In the genomic region with DNA sequence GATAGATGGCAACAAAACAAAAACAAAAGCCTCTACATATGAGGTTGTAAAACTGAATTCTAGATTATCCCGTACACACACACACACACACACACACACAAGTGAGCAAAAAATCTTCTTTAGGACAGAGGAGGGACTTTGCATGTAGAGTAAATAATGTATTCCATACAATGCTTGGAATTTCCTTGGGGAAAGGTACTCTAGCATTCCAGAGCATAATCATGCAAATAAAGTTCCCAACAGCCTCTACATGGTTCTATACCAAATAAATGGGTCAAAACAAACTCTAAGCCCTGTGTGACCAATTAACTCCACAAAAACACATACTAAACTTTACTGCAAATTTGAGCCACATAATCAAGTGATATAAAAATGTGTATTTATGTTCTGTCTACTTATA, we compare ENCODE assay signal across 23 cellular contexts.
"Had no signal": no experiment of that assay in that cellular context is flagged by ENCODE, and none has a peak within 500 bp of the region (broad histone marks: within the 10 kb centered on the region; RNA-seq: fewer than 3 reads in every experiment).

No MANE protein-coding gene starts in this region.

- H3K36me3 ChIP-seq: adrenal gland, breast epithelium, SJSA1 had no signal

- H3K27me3 Mint-ChIP-seq: activated naive CD8-positive, alpha-beta T cell treated with anti-CD3 and anti-CD28 coated beads, Interleukin-2, amount 10 ng/mL, durations not matched to agents 7 days and 5 days had no signal

- H3K9me3 Mint-ChIP-seq: activated naive CD8-positive, alpha-beta T cell treated with anti-CD3 and anti-CD28 coated beads, Interleukin-2, amount 10 ng/mL, durations not matched to agents 7 days and 5 days; T-helper 1 cell treated with Interleukin-12 subunit alpha and Interleukin-12 subunit beta and Interleukin-4 antibody, amounts not matched to agents 30 μg/mL and 1 μg/mL, for 36 hours had no signal

- H3K27ac Mint-ChIP-seq: activated CD8-positive, alpha-beta T cell treated with anti-CD3 and anti-CD28 coated beads, Interleukin-2, amount 10 ng/mL, durations not matched to agents 7 days and 5 days; activated naive CD8-positive, alpha-beta T cell treated with anti-CD3 and anti-CD28 coated beads, Interleukin-2, amount 10 ng/mL, durations not matched to agents 7 days and 5 days; T-helper 1 cell treated with Interleukin-12 subunit alpha and Interleukin-12 subunit beta and Interleukin-4 antibody, amounts not matched to agents 30 μg/mL and 1 μg/mL, for 36 hours had no signal

- H3K4me3 ChIP-seq: adrenal gland, breast epithelium, SJSA1 had no signal

- ATAC-seq: activated CD8-positive, alpha-beta T cell treated with anti-CD3 and anti-CD28 coated beads, Interleukin-2, amount 10 ng/mL, durations not matched to agents 7 days and 5 days; PC-3 had no signal

- H3K36me3 Mint-ChIP-seq: activated naive CD8-positive, alpha-beta T cell treated with anti-CD3 and anti-CD28 coated beads, Interleukin-2, amount 10 ng/mL, durations not matched to agents 7 days and 5 days had no signal

- H3K4me1 Mint-ChIP-seq: activated naive CD8-positive, alpha-beta T cell treated with anti-CD3 and anti-CD28 coated beads, Interleukin-2, amount 10 ng/mL, durations not matched to agents 7 days and 5 days had no signal

- DNase-seq: activated CD4-positive, alpha-beta T cell treated with anti-CD3 and anti-CD28 coated beads for 48 hours; activated CD4-positive, alpha-beta T cell treated with anti-CD3 and anti-CD28 coated beads, Interleukin-2, amount 50 U/mL, for 4 hours; activated CD4-positive, CD25-positive, alpha-beta regulatory T cell treated with anti-CD3 and anti-CD28 coated beads, Interleukin-2, amount 50 U/mL, for 72 hours; activated CD8-positive, alpha-beta memory T cell treated with anti-CD3 and anti-CD28 coated beads, Interleukin-2, amount 50 U/mL, for 48 hours; activated CD8-positive, alpha-beta T cell treated with anti-CD3 and anti-CD28 coated beads, Interleukin-2, amount 10 ng/mL, durations not matched to agents 7 days and 5 days; activated naive CD4-positive, alpha-beta T cell treated with anti-CD3 and anti-CD28 coated beads, Interleukin-2, amount 50 U/mL, for 16 hours; activated naive CD8-positive, alpha-beta T cell treated with anti-CD3 and anti-CD28 coated beads, Interleukin-2, amount 10 ng/mL, durations not matched to agents 7 days and 5 days; activated T-cell treated with anti-CD3 and anti-CD28 coated beads, Interleukin-2, amount 50 U/mL, for 1 hour; adrenal gland; aorta; caudate nucleus; Kasumi-1; NCI-H1092; NCI-H1417 treated with DMSO at 0.1 percent for 48 hours; NCI-H1694; NCI-H2029; NCI-H446; NCI-H524; PC-3; SHP77 had no signal

- H3K4me1 ChIP-seq: adrenal gland, breast epithelium, SJSA1 had no signal

- H3K27ac ChIP-seq: adrenal gland, breast epithelium, SJSA1 had no signal

- H3K9me3 ChIP-seq: adrenal gland, breast epithelium, SJSA1 had no signal

- H3K4me3 Mint-ChIP-seq: activated CD8-positive, alpha-beta T cell treated with anti-CD3 and anti-CD28 coated beads, Interleukin-2, amount 10 ng/mL, durations not matched to agents 7 days and 5 days; activated naive CD8-positive, alpha-beta T cell treated with anti-CD3 and anti-CD28 coated beads, Interleukin-2, amount 10 ng/mL, durations not matched to agents 7 days and 5 days; T-helper 1 cell treated with Interleukin-12 subunit alpha and Interleukin-12 subunit beta and Interleukin-4 antibody, amounts not matched to agents 30 μg/mL and 1 μg/mL, for 36 hours had no signal

- H3K27me3 ChIP-seq: adrenal gland, breast epithelium, SJSA1 had no signal
